In genomic region chr5:142674438-142675210, GRCh38 we compare ENCODE assay signal across 15 cellular contexts. TPM values are rescaled to one million over a fixed set of nuclear protein-coding genes. Genes with fewer than 3 reads are reported as not detected.
DNase-seq lines count a peak whose midpoint lies in the region; ATAC-seq and TF ChIP-seq lines count a peak whose summit lies in the region.
"Had no signal": no experiment of that assay in that cellular context is flagged by ENCODE, and none has a peak within 500 bp of the region (broad histone marks: within the 10 kb centered on the region; RNA-seq: fewer than 3 reads in every experiment).

No MANE protein-coding gene starts in this region.

- peak overlapping the region; percentile 18 for H3K27ac Mint-ChIP-seq in nephron progenitor cell
- H3K27ac Mint-ChIP-seq in Caco-2 (ENCODE audit: unreplicated experiment), result no peak overlapping the region
- H3K27ac Mint-ChIP-seq: activated CD8-positive, alpha-beta T cell treated with anti-CD3 and anti-CD28 coated beads for 36 hours; naive thymus-derived CD4-positive, alpha-beta T cell had no signal

- H3K9me3 ChIP-seq in Caco-2, result no peaks in the 10 kb centered on the region
- H3K9me3 ChIP-seq: BLaER1 treated with 17β-estradiol and CSF1 and Interleukin-3, amounts not matched to agents 10 nM and 100 nM; vagina had no signal

- peaks cover 32% of the 10 kb centered on the region for H3K4me1 Mint-ChIP-seq in nephron progenitor cell
- no peaks in the 10 kb centered on the region for H3K4me1 Mint-ChIP-seq in Caco-2 (ENCODE audit: low read depth, unreplicated experiment)
- H3K4me1 Mint-ChIP-seq: naive thymus-derived CD4-positive, alpha-beta T cell had no signal

- H3K4me3 Mint-ChIP-seq in nephron progenitor cell, result no peak overlapping the region
- H3K4me3 Mint-ChIP-seq in Caco-2 (ENCODE audit: unreplicated experiment), result no peak overlapping the region
- H3K4me3 Mint-ChIP-seq: activated CD8-positive, alpha-beta T cell treated with anti-CD3 and anti-CD28 coated beads for 36 hours; naive thymus-derived CD4-positive, alpha-beta T cell had no signal

- DNase-seq in AG09319 (ENCODE audit: extremely low read depth, low read depth) (peak; percentile 45), SW480 (ENCODE audit: low spot score) (peak; percentile 34), fibroblast of gingiva (ENCODE audit: low read depth) (peak; percentile 37), nephron progenitor cell (no peak), Caco-2 (no peak), Ammon's horn (ENCODE audit: low spot score) (no peak)
- DNase-seq in activated naive CD4-positive, alpha-beta T cell treated with Interleukin-2 at 50 U/mL for 16 hours, result no peak
- DNase-seq: activated CD8-positive, alpha-beta T cell treated with anti-CD3 and anti-CD28 coated beads for 36 hours; naive thymus-derived CD4-positive, alpha-beta T cell; NCI-H446 treated with DMSO at 0.1 percent for 48 hours had no signal

- ATAC-seq in HG03025 (IDR thresholded peaks at IDR 0.05; ENCODE audit: low FRiP score, unreplicated experiment), result no peak
- ATAC-seq: activated CD8-positive, alpha-beta T cell treated with anti-CD3 and anti-CD28 coated beads for 36 hours; GM12878; K562; naive thymus-derived CD4-positive, alpha-beta T cell had no signal

- BruUV-seq in Caco-2 (replicated peaks; lab: Mats Ljungman, UMichigan), result no TSS peak

- TF ChIP-seq CTCF in AG09319 (IDR thresholded peaks at IDR 0.05; ENCODE audit: low read depth, low read length) (no peak), nephron progenitor cell (IDR thresholded peaks at IDR 0.05) (no peak), Caco-2 (IDR thresholded peaks at IDR 0.05; ENCODE audit: insufficient read depth in 1 of 2, low read depth in 1 of 2, low read length in 1 of 2, severe bottlenecking in 1 of 2, unreplicated experiment in 1 of 2) (no peak)

- CTCF ChIA-PET in Caco-2 (lab: Charles Lee), result no interaction called here

- H3K27me3 Mint-ChIP-seq in nephron progenitor cell (ENCODE audit: low read depth, poor library complexity) (peaks cover 9% of the 10 kb centered on the region), Caco-2 (ENCODE audit: insufficient read depth, unreplicated experiment) (no peaks in the 10 kb centered on the region)
- H3K27me3 Mint-ChIP-seq: activated CD8-positive, alpha-beta T cell treated with anti-CD3 and anti-CD28 coated beads for 36 hours had no signal

- POLR2A ChIA-PET in Caco-2 (lab: Charles Lee), result no interaction called here

- no peak overlapping the region for H3K4me3 ChIP-seq in Caco-2 (ENCODE audit: low read depth, low read length)
- H3K4me3 ChIP-seq: BLaER1 treated with 17β-estradiol and CSF1 and Interleukin-3, amounts not matched to agents 10 nM and 100 nM; GM12878; K562; vagina had no signal

- no peaks in the 10 kb centered on the region for H3K36me3 ChIP-seq in Caco-2 (ENCODE audit: control insufficient read depth, insufficient read depth, low read length)
- H3K36me3 ChIP-seq: BLaER1 treated with 17β-estradiol and CSF1 and Interleukin-3, amounts not matched to agents 10 nM and 100 nM; vagina had no signal

- H3K36me3 Mint-ChIP-seq in nephron progenitor cell (ENCODE audit: low read depth), result no peaks in the 10 kb centered on the region
- H3K36me3 Mint-ChIP-seq in Caco-2 (ENCODE audit: insufficient read depth, unreplicated experiment), result no peaks in the 10 kb centered on the region
- H3K36me3 Mint-ChIP-seq: naive thymus-derived CD4-positive, alpha-beta T cell had no signal

- intact Hi-C loops in Caco-2 (cut with micrococcal nuclease; ENCODE audit: unreplicated experiment), result no loop called here

- no peaks in the 10 kb centered on the region for H3K27me3 ChIP-seq in Caco-2 (replicated peaks; ENCODE audit: control insufficient read depth, insufficient read depth, low read length)
- H3K27me3 ChIP-seq: BLaER1 treated with 17β-estradiol and CSF1 and Interleukin-3, amounts not matched to agents 10 nM and 100 nM; vagina had no signal

- no peaks in the 10 kb centered on the region for H3K9me3 Mint-ChIP-seq in nephron progenitor cell
- no peaks in the 10 kb centered on the region for H3K9me3 Mint-ChIP-seq in Caco-2 (ENCODE audit: unreplicated experiment)
- H3K9me3 Mint-ChIP-seq: activated CD8-positive, alpha-beta T cell treated with anti-CD3 and anti-CD28 coated beads for 36 hours had no signal

- H3K4me1 ChIP-seq in Caco-2, result no peaks in the 10 kb centered on the region
- H3K4me1 ChIP-seq: BLaER1 treated with 17β-estradiol and CSF1 and Interleukin-3, amounts not matched to agents 10 nM and 100 nM; vagina had no signal

RNA-seq across cellular contexts. Expression of gene FGF1, which starts 11.3 kb away (rescaled TPM):
- total RNA-seq in Caco-2 (2022), result not detected in 2 replicates
- total RNA-seq: activated CD8-positive, alpha-beta T cell treated with anti-CD3 and anti-CD28 coated beads for 36 hours; GM12878; K562; naive thymus-derived CD4-positive, alpha-beta T cell had no signal

Comparison
In these comparisons a context has a peak if more than half of its experiments do, and no peak if none do; other contexts are left out.
1. DNase-seq: peak in AG09319 (single experiment), SW480 (single experiment) and fibroblast of gingiva (single experiment); none in nephron progenitor cell (single experiment), activated naive CD4-positive, alpha-beta T cell treated with Interleukin-2 at 50 U/mL for 16 hours (single experiment), Caco-2 (0 of 2) and Ammon's horn (single experiment).